In genomic region chr18:54232485-54233227, GRCh38 we compare ENCODE assay signal across 19 cellular contexts. TPM values are rescaled to one million over a fixed set of nuclear protein-coding genes. Genes with fewer than 3 reads are reported as not detected.
DNase-seq lines count a peak whose midpoint lies in the region; ATAC-seq and TF ChIP-seq lines count a peak whose summit lies in the region.
"Had no signal": no experiment of that assay in that cellular context is flagged by ENCODE, and none has a peak within 500 bp of the region (broad histone marks: within the 10 kb centered on the region; RNA-seq: fewer than 3 reads in every experiment).

No MANE protein-coding gene starts in this region.

- TF ChIP-seq POLR2A in body of pancreas (IDR thresholded peaks at IDR 0.05) (no peak), heart left ventricle (IDR thresholded peaks at IDR 0.05) (no peak), suprapubic skin (IDR thresholded peaks at IDR 0.05) (no peak)

- intact Hi-C loops in activated naive CD4-positive, alpha-beta T cell treated with anti-CD3 and anti-CD28 coated beads for 36 hours (cut with micrococcal nuclease) = no loop called here
- intact Hi-C loops in body of pancreas (cut with DNase I) (no loop called here), heart left ventricle (cut with DNase I) (loop anchor here in 1 of 10 donors (5.0 kb wide), 1 partner anchor 35 kb away; the partner anchor contains the start of gene POLI)

- no peaks in the 10 kb centered on the region for H3K9me3 Mint-ChIP-seq in activated naive CD4-positive, alpha-beta T cell treated with anti-CD3 and anti-CD28 coated beads, Interleukin-2, amount 10 ng/mL, durations not matched to agents 7 days and 5 days
- no peaks in the 10 kb centered on the region for H3K9me3 Mint-ChIP-seq in activated naive CD4-positive, alpha-beta T cell treated with anti-CD3 and anti-CD28 coated beads for 36 hours

- H3K27ac ChIP-seq in body of pancreas (no peak overlapping the region), heart left ventricle (peak overlapping the region in 9 of 12 donors; percentile 1 to 61 (median 51)), suprapubic skin (peak overlapping the region; percentile 28)
- H3K27ac ChIP-seq: A549, esophagus muscularis mucosa, SJSA1, uterus had no signal

- CTCF ChIA-PET in activated naive CD4-positive, alpha-beta T cell treated with anti-CD3 and anti-CD28 coated beads, Interleukin-2, amount 10 ng/mL, durations not matched to agents 7 days and 5 days (lab: Charles Lee) = no interaction called here
- CTCF ChIA-PET in activated naive CD4-positive, alpha-beta T cell treated with anti-CD3 and anti-CD28 coated beads for 36 hours (lab: Charles Lee) = no interaction called here

- no peak overlapping the region for H3K4me3 Mint-ChIP-seq in activated naive CD4-positive, alpha-beta T cell treated with anti-CD3 and anti-CD28 coated beads, Interleukin-2, amount 10 ng/mL, durations not matched to agents 7 days and 5 days
- no peak overlapping the region for H3K4me3 Mint-ChIP-seq in activated naive CD4-positive, alpha-beta T cell treated with anti-CD3 and anti-CD28 coated beads for 36 hours
- H3K4me3 Mint-ChIP-seq: CD4-positive, CD25-positive, alpha-beta regulatory T cell had no signal

- H3K27me3 ChIP-seq in body of pancreas (no peaks in the 10 kb centered on the region), heart left ventricle (no peaks in the 10 kb centered on the region), suprapubic skin (no peaks in the 10 kb centered on the region)
- H3K27me3 ChIP-seq: esophagus muscularis mucosa, uterus had no signal

- peaks cover 2% of the 10 kb centered on the region for H3K4me1 Mint-ChIP-seq in activated naive CD4-positive, alpha-beta T cell treated with anti-CD3 and anti-CD28 coated beads, Interleukin-2, amount 10 ng/mL, durations not matched to agents 7 days and 5 days
- peaks cover 3% of the 10 kb centered on the region for H3K4me1 Mint-ChIP-seq in activated naive CD4-positive, alpha-beta T cell treated with anti-CD3 and anti-CD28 coated beads for 36 hours (ENCODE audit: low read depth)

- H3K9me3 ChIP-seq in body of pancreas (no peaks in the 10 kb centered on the region), heart left ventricle (no peaks in the 10 kb centered on the region), suprapubic skin (no peaks in the 10 kb centered on the region)
- H3K9me3 ChIP-seq: A549, esophagus muscularis mucosa, SJSA1, uterus had no signal

- H3K36me3 ChIP-seq in body of pancreas (replicated peaks in 1 of 2; ENCODE audit: insufficient read depth in 1 of 2, low read depth in 2 of 2) (no peaks in the 10 kb centered on the region), heart left ventricle (no peaks in the 10 kb centered on the region), suprapubic skin (no peaks in the 10 kb centered on the region)
- H3K36me3 ChIP-seq: esophagus muscularis mucosa, SJSA1, uterus had no signal

- peaks cover 16% of the 10 kb centered on the region for H3K27me3 Mint-ChIP-seq in activated naive CD4-positive, alpha-beta T cell treated with anti-CD3 and anti-CD28 coated beads, Interleukin-2, amount 10 ng/mL, durations not matched to agents 7 days and 5 days
- no peaks in the 10 kb centered on the region for H3K27me3 Mint-ChIP-seq in activated naive CD4-positive, alpha-beta T cell treated with anti-CD3 and anti-CD28 coated beads for 36 hours (ENCODE audit: low read depth)
- H3K27me3 Mint-ChIP-seq: CD4-positive, CD25-positive, alpha-beta regulatory T cell had no signal

- H3K36me3 Mint-ChIP-seq in activated naive CD4-positive, alpha-beta T cell treated with anti-CD3 and anti-CD28 coated beads, Interleukin-2, amount 10 ng/mL, durations not matched to agents 7 days and 5 days = no peaks in the 10 kb centered on the region
- no peaks in the 10 kb centered on the region for H3K36me3 Mint-ChIP-seq in activated naive CD4-positive, alpha-beta T cell treated with anti-CD3 and anti-CD28 coated beads for 36 hours (ENCODE audit: low read depth)
- H3K36me3 Mint-ChIP-seq: CD4-positive, CD25-positive, alpha-beta regulatory T cell had no signal

- peak in 5 of 7 experiments; percentile 4 to 42 (median 30) for TF ChIP-seq CTCF in body of pancreas (IDR thresholded peaks at IDR 0.05)
- no peak for TF ChIP-seq CTCF in heart left ventricle (IDR thresholded peaks at IDR 0.05)
- no peak for TF ChIP-seq CTCF in suprapubic skin (IDR thresholded peaks at IDR 0.05)

- 58 to 59% methylated on average over 7 of the region's 7 CpGs for WGBS in body of pancreas, 2 donors
- 58 to 62% (median 60%) methylated on average over 7 of the region's 7 CpGs for WGBS in heart left ventricle, 4 donors
- 85% methylated on average over 7 of the region's 7 CpGs for WGBS in suprapubic skin

- no peaks in the 10 kb centered on the region for H3K4me1 ChIP-seq in body of pancreas
- peaks cover 0 to 5% (median 0%) of the 10 kb centered on the region in 12 donors for H3K4me1 ChIP-seq in heart left ventricle
- H3K4me1 ChIP-seq in suprapubic skin = peaks cover 6% of the 10 kb centered on the region
- H3K4me1 ChIP-seq: A549, esophagus muscularis mucosa, SJSA1, uterus had no signal

- no peak for DNase-seq in activated naive CD4-positive, alpha-beta T cell treated with anti-CD3 and anti-CD28 coated beads, Interleukin-2, amount 10 ng/mL, durations not matched to agents 7 days and 5 days
- DNase-seq in activated naive CD4-positive, alpha-beta T cell treated with anti-CD3 and anti-CD28 coated beads for 36 hours = no peak
- peak in 1 of 4 donors; percentile 23 for DNase-seq in body of pancreas
- no peak for DNase-seq in heart left ventricle
- DNase-seq in suprapubic skin (ENCODE audit: low spot score in 2 of 2) = no peak
- no peak for DNase-seq in amniotic stem cell (lab: John Stamatoyannopoulos, UW)
- DNase-seq in NCI-H1694 (lab: John Stamatoyannopoulos, UW) = no peak
- DNase-seq in GM19240 (ENCODE audit: insufficient read length, low spot score) = no peak
- DNase-seq: activated CD4-positive, alpha-beta T cell treated with anti-CD3 and anti-CD28 coated beads for 1 hour; activated gamma-delta T cell treated with Interleukin-2 at 50 U/mL for 16 hours; CD4-positive, CD25-positive, alpha-beta regulatory T cell; head of caudate nucleus; islet precursor cell; NCI-H146; stimulated activated naive CD8-positive, alpha-beta T cell treated with anti-CD3 and anti-CD28 coated beads, Interleukin-15, Interleukin-2, amounts not matched to agents 100 U/mL and 50 U/mL, for 24 hours; uterus had no signal

- H3K4me3 ChIP-seq in body of pancreas (no peak overlapping the region), heart left ventricle (no peak overlapping the region), suprapubic skin (no peak overlapping the region)
- H3K4me3 ChIP-seq: A549, esophagus muscularis mucosa, SJSA1, uterus had no signal

- TF ChIP-seq EP300 in suprapubic skin (IDR thresholded peaks at IDR 0.05) = no peak

- H3K27ac Mint-ChIP-seq in activated naive CD4-positive, alpha-beta T cell treated with anti-CD3 and anti-CD28 coated beads, Interleukin-2, amount 10 ng/mL, durations not matched to agents 7 days and 5 days = peak overlapping the region; percentile 11
- no peak overlapping the region for H3K27ac Mint-ChIP-seq in activated naive CD4-positive, alpha-beta T cell treated with anti-CD3 and anti-CD28 coated beads for 36 hours

- ATAC-seq in body of pancreas (peak; percentile 55), heart left ventricle (peak; percentile 64 to 87 (median 73))
- ATAC-seq: A549; stimulated activated naive CD8-positive, alpha-beta T cell treated with anti-CD3 and anti-CD28 coated beads, Interleukin-15, Interleukin-2, amounts not matched to agents 100 U/mL and 50 U/mL, for 24 hours had no signal

RNA-seq across cellular contexts. Expression of gene MBD2, which starts 8.2 kb away (rescaled TPM):
- 100 to 1,000 TPM; 102 to 103 TPM for total RNA-seq in activated naive CD4-positive, alpha-beta T cell treated with anti-CD3 and anti-CD28 coated beads for 36 hours
- total RNA-seq in body of pancreas (10 to 100 TPM; 26.4 to 29.1 TPM), heart left ventricle (10 to 100 TPM; 15.9 to 74.9 (median 48.2) TPM), suprapubic skin (10 to 100 TPM; 40.8 to 55.8 (median 45.0) TPM)
- polyA plus RNA-seq in heart left ventricle = 10 to 100 TPM; 16.8 to 30.9 TPM

RNA-seq across cellular contexts. Expression of gene POLI, which starts 36.7 kb away (rescaled TPM):
- total RNA-seq in activated naive CD4-positive, alpha-beta T cell treated with anti-CD3 and anti-CD28 coated beads for 36 hours = 10 to 100 TPM; 16.0 to 17.4 TPM
- total RNA-seq in body of pancreas = 10 to 100 TPM; 30.7 to 34.2 TPM
- 10 to 100 TPM; 10.3 to 28.1 (median 22.5) TPM for total RNA-seq in heart left ventricle
- 1 to 10 TPM; 6.1 to 9.0 TPM for polyA plus RNA-seq in heart left ventricle
- 10 to 100 TPM in 3 of 4 donors, 1 to 10 TPM in 1; 6.4 to 40.4 (median 18.6) TPM for total RNA-seq in suprapubic skin

Comparison
In these comparisons a context has a peak if more than half of its experiments do, and no peak if none do; other contexts are left out.
1. H3K27ac ChIP-seq: peak in heart left ventricle (9 of 12) and suprapubic skin (single experiment); none in body of pancreas (0 of 4).
2. CTCF ChIP-seq: peak in body of pancreas (5 of 7); none in heart left ventricle (0 of 12) and suprapubic skin (0 of 2).